Comparison of ENCODE assay signal across 8 cellular contexts in genomic region chr11:95835768-95836488, GRCh38. TPM values are rescaled to one million over a fixed set of nuclear protein-coding genes. Genes with fewer than 3 reads are reported as not detected.
DNase-seq lines count a peak whose midpoint lies in the region; ATAC-seq, FAIRE-seq and TF ChIP-seq lines count a peak whose summit lies in the region.

No MANE protein-coding gene starts in this region.

- H3K9me3 ChIP-seq in right atrium auricular region: no peaks in the 10 kb centered on the region

- ATAC-seq in HG02678 (IDR thresholded peaks at IDR 0.05; ENCODE audit: unreplicated experiment) (peak; percentile 88), sciatic nerve (peak; percentile 96), GM19455 (IDR thresholded peaks at IDR 0.05; ENCODE audit: unreplicated experiment) (no peak)

- DNase-seq in GM12891 (ENCODE audit: insufficient read length, low spot score): no peak
- peak; percentile 75 for DNase-seq in NCI-H1092 treated with DMSO at 0.1 percent for 48 hours (lab: John Stamatoyannopoulos, UW)
- DNase-seq in SW480 (ENCODE audit: low spot score): peak; percentile 88
- peak; percentile 79 for DNase-seq in amniotic stem cell (lab: John Stamatoyannopoulos, UW)
- DNase-seq in right atrium auricular region (ENCODE audit: low spot score): peak; percentile 67
- peak; percentile 69 for DNase-seq in sciatic nerve (ENCODE audit: low spot score)

- peak; percentile 78 for FAIRE-seq in GM12891 (lab: Jason Lieb, UNC)

- peak; percentile 89 to 90 for TF ChIP-seq CTCF in right atrium auricular region (IDR thresholded peaks at IDR 0.05)

- peaks cover 29% of the 10 kb centered on the region for H3K36me3 ChIP-seq in right atrium auricular region

- intact Hi-C loops in sciatic nerve (cut with DNase I): no loop called here

- peak overlapping the region in 1 of 2 donors; percentile 12 for H3K27ac ChIP-seq in right atrium auricular region

- H3K27me3 ChIP-seq in right atrium auricular region: no peaks in the 10 kb centered on the region

- TF ChIP-seq POLR2A in GM12891 (IDR thresholded peaks at IDR 0.05; ENCODE audit: low read depth, low read length): no peak

- H3K4me3 ChIP-seq in right atrium auricular region: no peak overlapping the region

- peaks cover 0 to 5% of the 10 kb centered on the region in 2 donors for H3K4me1 ChIP-seq in right atrium auricular region

TF ChIP-seq in GM12891, 5 proteins besides CTCF, POLR2A, EP300 and RAD21:
- no peak for TF ChIP-seq SPI1 (IDR thresholded peaks at IDR 0.05; ENCODE audit: low read depth, low read length)
- TF ChIP-seq PAX5 (IDR thresholded peaks at IDR 0.05; ENCODE audit: insufficient read depth, low read length, severe bottlenecking): no peak
- TF ChIP-seq POU2F2 (IDR thresholded peaks at IDR 0.05; ENCODE audit: low read depth, low read length): no peak
- TF ChIP-seq POLR2AphosphoS5 (IDR thresholded peaks at IDR 0.05; ENCODE audit: low read depth, low read length): no peak
- TF ChIP-seq TAF1 (IDR thresholded peaks at IDR 0.05; ENCODE audit: low read depth, low read length): no peak

RNA-seq across cellular contexts. Expression of gene CEP57, which starts 45.6 kb away (rescaled TPM):
- polyA plus RNA-seq in GM12891 (2012; ENCODE audit: low read depth, missing spikeins): 34.2 TPM
- total RNA-seq in right atrium auricular region (10 to 100 TPM; 16.1 to 20.0 TPM), sciatic nerve (48.1 TPM)

RNA-seq across cellular contexts. Expression of gene FAM76B, which starts 46.3 kb away (rescaled TPM):
- 19.0 TPM for polyA plus RNA-seq in GM12891 (2012; ENCODE audit: low read depth, missing spikeins)
- 1 to 10 TPM; 5.3 to 6.6 TPM for total RNA-seq in right atrium auricular region
- 45.6 TPM for total RNA-seq in sciatic nerve
